7 cellular contexts compared by ENCODE assay signal in the genomic region with DNA sequence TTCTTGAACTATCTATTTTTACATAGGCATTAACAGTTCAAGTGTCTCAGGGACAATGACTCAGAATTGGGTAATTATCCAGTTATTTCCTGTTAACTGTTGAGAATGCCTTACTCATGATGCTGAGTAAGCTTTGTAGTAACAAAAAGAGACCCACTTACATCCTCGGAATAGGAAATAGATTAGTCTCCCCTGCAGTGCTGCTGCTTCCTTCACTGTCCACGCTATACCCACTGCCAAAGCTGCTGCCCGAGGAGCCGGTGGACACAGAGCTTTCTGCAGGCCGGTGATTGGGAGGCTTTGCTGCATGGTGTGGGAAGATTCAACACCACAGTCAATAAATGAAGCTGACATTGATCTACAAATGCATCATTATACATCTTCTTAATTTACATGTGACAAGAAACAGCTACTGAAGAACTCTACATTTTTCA.
DNase-seq lines count a peak whose midpoint lies in the region; ATAC-seq lines count a peak whose summit lies in the region.

No MANE protein-coding gene starts in this region.

- no peaks in the 10 kb centered on the region for H3K27me3 Mint-ChIP-seq in activated naive CD4-positive, alpha-beta T cell treated with anti-CD3 and anti-CD28 coated beads, Interleukin-2, amount 10 ng/mL, durations not matched to agents 7 days and 5 days

- CTCF ChIA-PET in activated naive CD4-positive, alpha-beta T cell treated with anti-CD3 and anti-CD28 coated beads, Interleukin-2, amount 10 ng/mL, durations not matched to agents 7 days and 5 days (lab: Charles Lee) = no interaction called here

- no peaks in the 10 kb centered on the region for H3K9me3 Mint-ChIP-seq in activated naive CD4-positive, alpha-beta T cell treated with anti-CD3 and anti-CD28 coated beads, Interleukin-2, amount 10 ng/mL, durations not matched to agents 7 days and 5 days

- H3K4me3 Mint-ChIP-seq in activated naive CD4-positive, alpha-beta T cell treated with anti-CD3 and anti-CD28 coated beads, Interleukin-2, amount 10 ng/mL, durations not matched to agents 7 days and 5 days = no peak overlapping the region

- H3K36me3 Mint-ChIP-seq in activated naive CD4-positive, alpha-beta T cell treated with anti-CD3 and anti-CD28 coated beads, Interleukin-2, amount 10 ng/mL, durations not matched to agents 7 days and 5 days = no peaks in the 10 kb centered on the region

- ATAC-seq in GM19324 (IDR thresholded peaks at IDR 0.05; ENCODE audit: low FRiP score, unreplicated experiment) = no peak

- no peaks in the 10 kb centered on the region for H3K4me1 Mint-ChIP-seq in activated naive CD4-positive, alpha-beta T cell treated with anti-CD3 and anti-CD28 coated beads, Interleukin-2, amount 10 ng/mL, durations not matched to agents 7 days and 5 days

- no peak overlapping the region for H3K27ac Mint-ChIP-seq in activated naive CD4-positive, alpha-beta T cell treated with anti-CD3 and anti-CD28 coated beads, Interleukin-2, amount 10 ng/mL, durations not matched to agents 7 days and 5 days

- DNase-seq in HK-2 (ENCODE audit: unreplicated experiment) (peak; percentile 61), RKO (ENCODE audit: low spot score) (peak; percentile 91), epithelial cell of prostate (ENCODE audit: low read depth, low spot score) (peak; percentile 36), skeletal muscle cell (ENCODE audit: low read depth) (peak; percentile 76), GOT3 (lab: John Stamatoyannopoulos, UW) (no peak)
- DNase-seq in activated naive CD4-positive, alpha-beta T cell treated with anti-CD3 and anti-CD28 coated beads, Interleukin-2, amount 10 ng/mL, durations not matched to agents 7 days and 5 days = no peak

- H3K4me3 ChIP-seq in skeletal muscle cell (ENCODE audit: low read depth, low read length) = peak overlapping the region; percentile 30

- H3K27ac ChIP-seq in epithelial cell of prostate = no peak overlapping the region

Comparison
In these comparisons a context has a peak if more than half of its experiments do, and no peak if none do; other contexts are left out.
1. DNase-seq: peak in HK-2 (single experiment), RKO (single experiment), epithelial cell of prostate (single experiment) and skeletal muscle cell (single experiment); none in activated naive CD4-positive, alpha-beta T cell treated with anti-CD3 and anti-CD28 coated beads, Interleukin-2, amount 10 ng/mL, durations not matched to agents 7 days and 5 days (single experiment) and GOT3 (single experiment).